ENCODE assay signal across 14 cellular contexts in the genomic region with DNA sequence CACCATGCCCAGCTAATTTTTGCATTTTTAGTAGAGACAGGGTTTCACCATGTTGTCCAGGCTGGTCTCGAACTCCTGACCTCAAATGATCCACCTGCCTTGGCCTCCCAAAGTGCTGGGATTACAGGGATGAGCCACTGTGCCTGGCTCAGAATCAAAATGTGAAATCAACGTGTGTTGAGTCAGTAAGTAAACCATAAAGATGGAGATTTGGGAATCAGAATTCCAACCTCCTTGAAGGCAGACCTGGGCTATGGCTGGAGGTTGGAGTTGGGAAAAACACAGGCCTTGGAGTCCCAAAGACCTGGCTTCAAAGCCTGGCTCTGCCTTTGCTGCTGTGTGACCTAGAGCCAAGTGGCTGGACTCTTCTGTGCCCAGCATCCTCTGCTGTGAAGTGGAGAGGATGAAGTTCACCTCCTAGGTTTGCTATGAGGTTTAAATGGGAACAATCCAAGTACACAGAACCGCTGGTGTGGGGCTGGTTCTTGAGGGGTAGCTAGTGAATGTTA. TPM values are rescaled to one million over a fixed set of nuclear protein-coding genes. Genes with fewer than 3 reads are reported as not detected.
DNase-seq lines count a peak whose midpoint lies in the region; ATAC-seq and TF ChIP-seq lines count a peak whose summit lies in the region.
"Had no signal": no experiment of that assay in that cellular context is flagged by ENCODE, and none has a peak within 500 bp of the region (broad histone marks: within the 10 kb centered on the region; RNA-seq: fewer than 3 reads in every experiment).

No MANE protein-coding gene starts in this region.

- H3K9me3 Mint-ChIP-seq in naive B cell, result no peaks in the 10 kb centered on the region
- H3K9me3 Mint-ChIP-seq: activated T-helper 1 cell treated with anti-CD3 and anti-CD28 coated beads, Interleukin-12 subunit alpha, Interleukin-12 subunit beta, Interleukin-2, Interleukin-4 antibody, amounts not matched to agents 30 ng/mL and 10 ng/mL and 1 ng/mL, durations not matched to agents 14 hours and 24 hours and 36 hours had no signal

- H3K4me1 ChIP-seq in OCI-LY3 (ENCODE audit: low read length), result peaks cover 55% of the 10 kb centered on the region
- H3K4me1 ChIP-seq in esophagus muscularis mucosa, result peaks cover 48 to 83% (median 69%) of the 10 kb centered on the region in 4 donors
- H3K4me1 ChIP-seq in suprapubic skin, result peaks cover 54% of the 10 kb centered on the region

- H3K4me3 ChIP-seq in OCI-LY3 (ENCODE audit: low read length) (peak overlapping the region; percentile 61), esophagus muscularis mucosa (no peak overlapping the region), suprapubic skin (no peak overlapping the region)
- H3K4me3 ChIP-seq: BLaER1 had no signal

- peak overlapping the region; percentile 54 for H3K9ac ChIP-seq in OCI-LY3 (ENCODE audit: low read length)
- H3K9ac ChIP-seq: BLaER1 had no signal

- peak overlapping the region; percentile 99 for H3K27ac ChIP-seq in OCI-LY3 (ENCODE audit: low read length)
- H3K27ac ChIP-seq in esophagus muscularis mucosa (replicated peaks in 1 of 4), result peak overlapping the region; percentile 86 to 91 (median 88)
- H3K27ac ChIP-seq in suprapubic skin, result peak overlapping the region; percentile 90
- H3K27ac ChIP-seq: BLaER1 had no signal

- H3K36me3 Mint-ChIP-seq in naive B cell, result peaks cover 0 to 8% of the 10 kb centered on the region in 2 donors

- peak overlapping the region in 1 of 8 donors; percentile 19 for H3K4me3 Mint-ChIP-seq in naive B cell
- H3K4me3 Mint-ChIP-seq: activated T-helper 1 cell treated with anti-CD3 and anti-CD28 coated beads, Interleukin-12 subunit alpha, Interleukin-12 subunit beta, Interleukin-2, Interleukin-4 antibody, amounts not matched to agents 30 ng/mL and 10 ng/mL and 1 ng/mL, durations not matched to agents 14 hours and 24 hours and 36 hours had no signal

- no peak for TF ChIP-seq POLR2A in esophagus muscularis mucosa (IDR thresholded peaks at IDR 0.05; ENCODE audit: low read depth)
- no peak for TF ChIP-seq POLR2A in suprapubic skin (IDR thresholded peaks at IDR 0.05)

- intact Hi-C loops in esophagus muscularis mucosa (cut with DNase I), result no loop called here

- no peaks in the 10 kb centered on the region for H3K27me3 Mint-ChIP-seq in naive B cell

- H3K79me2 ChIP-seq in OCI-LY3 (ENCODE audit: low read length), result peaks cover 19% of the 10 kb centered on the region; the same call in 1 of the 2 replicates

- H3K36me3 ChIP-seq in OCI-LY3 (replicated peaks; ENCODE audit: low read depth, low read length) (peaks cover 11% of the 10 kb centered on the region), esophagus muscularis mucosa (peaks cover 4 to 38% (median 20%) of the 10 kb centered on the region in 4 donors), suprapubic skin (peaks cover 19% of the 10 kb centered on the region)

- ATAC-seq in naive B cell (ENCODE audit: low read depth in 2 of 2), result no peak

- H4K20me1 ChIP-seq in OCI-LY3 (ENCODE audit: insufficient read depth, low read length), result no peaks in the 10 kb centered on the region
- H4K20me1 ChIP-seq: BLaER1 had no signal

- no peaks in the 10 kb centered on the region for H3K9me3 ChIP-seq in OCI-LY3 (ENCODE audit: insufficient read depth, low read length)
- peaks cover 0 to 7% (median 2%) of the 10 kb centered on the region in 4 donors for H3K9me3 ChIP-seq in esophagus muscularis mucosa
- H3K9me3 ChIP-seq in suprapubic skin, result no peaks in the 10 kb centered on the region

- peak overlapping the region; percentile 67 to 100 (median 92) for H3K27ac Mint-ChIP-seq in naive B cell
- H3K27ac Mint-ChIP-seq: activated T-helper 1 cell treated with anti-CD3 and anti-CD28 coated beads, Interleukin-12 subunit alpha, Interleukin-12 subunit beta, Interleukin-2, Interleukin-4 antibody, amounts not matched to agents 30 ng/mL and 10 ng/mL and 1 ng/mL, durations not matched to agents 14 hours and 24 hours and 36 hours had no signal

- DNase-seq in esophagus muscularis mucosa (ENCODE audit: extremely low spot score) (no peak), naive B cell (no peak), suprapubic skin (ENCODE audit: low spot score in 2 of 2) (no peak), NCI-H2171 (lab: John Stamatoyannopoulos, UW) (no peak), NCI-H1105 treated with DMSO at 0.1 percent for 48 hours (lab: John Stamatoyannopoulos, UW) (no peak), Kasumi-1 (lab: John Stamatoyannopoulos, UW) (no peak)
- DNase-seq in activated CD4-positive, CD25-positive, alpha-beta regulatory T cell treated with anti-CD3 and anti-CD28 coated beads, Interleukin-2, amount 50 U/mL, for 72 hours, result no peak
- DNase-seq: activated CD4-positive, alpha-beta T cell treated with anti-CD3 and anti-CD28 coated beads, Interleukin-2, amount 50 U/mL, for 4 hours; amniotic stem cell; cortex of kidney; stimulated activated naive CD4-positive, alpha-beta T cell had no signal

- H3K27me3 ChIP-seq in OCI-LY3 (ENCODE audit: low read depth, low read length) (no peaks in the 10 kb centered on the region), esophagus muscularis mucosa (no peaks in the 10 kb centered on the region), suprapubic skin (no peaks in the 10 kb centered on the region)
- H3K27me3 ChIP-seq: BLaER1 had no signal

- TF ChIP-seq CTCF in OCI-LY3 (IDR thresholded peaks at IDR 0.05; ENCODE audit: low read depth, low read length) (no peak), esophagus muscularis mucosa (IDR thresholded peaks at IDR 0.05) (no peak), suprapubic skin (IDR thresholded peaks at IDR 0.05) (no peak)

- peak overlapping the region; percentile 75 for H3K4me2 ChIP-seq in OCI-LY3 (ENCODE audit: low read length)
- H3K4me2 ChIP-seq: BLaER1 had no signal

- 76% methylated on average over 3 of the region's 3 CpGs for WGBS in esophagus muscularis mucosa
- 55% methylated on average over 3 of the region's 3 CpGs for WGBS in suprapubic skin

- peaks cover 25 to 33% (median 31%) of the 10 kb centered on the region in 3 donors for H3K4me1 Mint-ChIP-seq in naive B cell

- TF ChIP-seq EP300 in esophagus muscularis mucosa (IDR thresholded peaks at IDR 0.05) (no peak), suprapubic skin (IDR thresholded peaks at IDR 0.05) (no peak)

- H2AFZ ChIP-seq in OCI-LY3 (ENCODE audit: low read depth, low read length), result no peak overlapping the region

RNA-seq across cellular contexts. Expression of a gene that starts 10.2 kb away (rescaled TPM):
- 100 to 1,000 TPM; 148 to 278 (median 209) TPM for total RNA-seq in esophagus muscularis mucosa
- 10 to 100 TPM; 11.5 to 16.9 (median 13.2) TPM for polyA plus RNA-seq in naive B cell (ENCODE audit: low read depth in 6 of 6)
- 100 to 1,000 TPM; 111 to 156 (median 130) TPM for total RNA-seq in suprapubic skin
